18 cellular contexts compared by ENCODE assay signal in genomic region chr15:68653031-68653635, GRCh38.
DNase-seq lines count a peak whose midpoint lies in the region; ATAC-seq, FAIRE-seq and TF ChIP-seq lines count a peak whose summit lies in the region.
"Had no signal": no experiment of that assay in that cellular context is flagged by ENCODE, and none has a peak within 500 bp of the region (broad histone marks: within the 10 kb centered on the region; RNA-seq: fewer than 3 reads in every experiment).

No MANE protein-coding gene starts in this region.

- peak; percentile 64 for DNase-seq in RWPE2 (ENCODE audit: low spot score)
- DNase-seq in bronchial epithelial cell (ENCODE audit: low read depth): no peak
- DNase-seq in spleen: peak; percentile 31
- DNase-seq in NCI-H345 treated with DMSO at 0.1 percent for 48 hours (lab: John Stamatoyannopoulos, UW; ENCODE audit: unreplicated experiment): no peak
- DNase-seq in GM12892 (ENCODE audit: insufficient read length): no peak
- DNase-seq in activated CD4-positive, alpha-beta T cell treated with anti-CD3 and anti-CD28 coated beads, Interleukin-2, amount 50 U/mL, for 4 hours: no peak
- DNase-seq in lower lobe of right lung: no peak
- DNase-seq: AML-193, DMS79, GOT3, KG1, NCI-H1105 treated with DMSO at 0.1 percent for 48 hours, NCI-H1694, NCI-H510A treated with DMSO at 0.1 percent for 48 hours, NCI-H82, SHP77 treated with DMSO at 0.1 percent for 48 hours had no signal

- ATAC-seq in RWPE2 (ENCODE audit: low read depth) (no peak), lower lobe of right lung (no peak)

- H3K4me1 ChIP-seq in RWPE2 (ENCODE audit: insufficient read depth, poor library complexity, severe bottlenecking): no peaks in the 10 kb centered on the region
- H3K4me1 ChIP-seq in spleen: no peaks in the 10 kb centered on the region
- H3K4me1 ChIP-seq in lower lobe of right lung: no peaks in the 10 kb centered on the region

- TF ChIP-seq POLR2A in spleen (IDR thresholded peaks at IDR 0.05): no peak
- no peak for TF ChIP-seq POLR2A in GM12892 (IDR thresholded peaks at IDR 0.05; ENCODE audit: low read depth, low read length)

- no peaks in the 10 kb centered on the region for H3K27me3 ChIP-seq in RWPE2 (ENCODE audit: insufficient read depth, poor library complexity, severe bottlenecking)
- H3K27me3 ChIP-seq in bronchial epithelial cell (ENCODE audit: control insufficient read depth, insufficient read depth, low read length): no peaks in the 10 kb centered on the region
- H3K27me3 ChIP-seq in layer of hippocampus (ENCODE audit: control insufficient read depth, insufficient read depth, low read length): no peaks in the 10 kb centered on the region
- H3K27me3 ChIP-seq in spleen (replicated peaks in 1 of 7): peaks cover 0 to 7% (median 0%) of the 10 kb centered on the region in 7 donors
- no peaks in the 10 kb centered on the region for H3K27me3 ChIP-seq in lower lobe of right lung (ENCODE audit: low read depth)

- H3K36me3 ChIP-seq in RWPE2 (ENCODE audit: low read depth): no peaks in the 10 kb centered on the region
- H3K36me3 ChIP-seq in bronchial epithelial cell (ENCODE audit: control insufficient read depth, insufficient read depth, low read length): no peaks in the 10 kb centered on the region
- H3K36me3 ChIP-seq in spleen: no peaks in the 10 kb centered on the region
- no peaks in the 10 kb centered on the region for H3K36me3 ChIP-seq in lower lobe of right lung

- H3K27ac ChIP-seq in RWPE2 (ENCODE audit: poor library complexity, severe bottlenecking): no peak overlapping the region
- H3K27ac ChIP-seq in layer of hippocampus (ENCODE audit: low read depth, low read length): peak overlapping the region; percentile 92
- no peak overlapping the region for H3K27ac ChIP-seq in spleen
- H3K27ac ChIP-seq in lower lobe of right lung: no peak overlapping the region
- H3K27ac ChIP-seq: C4-2B had no signal

- no peak overlapping the region for H3K4me3 ChIP-seq in RWPE2 (ENCODE audit: severe bottlenecking)
- no peak overlapping the region for H3K4me3 ChIP-seq in bronchial epithelial cell (ENCODE audit: low read depth, low read length)
- H3K4me3 ChIP-seq in spleen: no peak overlapping the region
- H3K4me3 ChIP-seq in lower lobe of right lung: no peak overlapping the region

- H3K9me3 ChIP-seq in RWPE2 (ENCODE audit: severe bottlenecking) (no peaks in the 10 kb centered on the region), spleen (no peaks in the 10 kb centered on the region), lower lobe of right lung (no peaks in the 10 kb centered on the region)

- peak; percentile 28 for FAIRE-seq in bronchial epithelial cell (lab: Jason Lieb, UNC)
- FAIRE-seq in GM12892 (lab: Jason Lieb, UNC): no peak

- TF ChIP-seq CTCF in RWPE2 (IDR thresholded peaks at IDR 0.05; ENCODE audit: poor library complexity, severe bottlenecking): no peak
- no peak for TF ChIP-seq CTCF in bronchial epithelial cell (IDR thresholded peaks at IDR 0.05; ENCODE audit: insufficient read depth, low read length, severe bottlenecking)
- TF ChIP-seq CTCF in spleen (IDR thresholded peaks at IDR 0.05 in 8 of 11, conservative IDR thresholded peaks at IDR 0.05 in 3 of 11): no peak
- no peak for TF ChIP-seq CTCF in lower lobe of right lung (IDR thresholded peaks at IDR 0.05)

- intact Hi-C loops in spleen (cut with DNase I; ENCODE audit: low total_unique reads) (loop anchor here (10.0 kb wide), 1 partner anchor 88 kb away; no protein-coding TSS in a partner anchor), lower lobe of right lung (cut with DNase I) (no loop called here)

- WGBS in spleen, 5 donors: 84 to 96% (median 88%) methylated on average over 6 of the region's 6 CpGs

Comparison
In these comparisons a context has a peak if more than half of its experiments do, and no peak if none do; other contexts are left out.
1. DNase-seq: peak in RWPE2 (single experiment) and spleen (single experiment); none in bronchial epithelial cell (single experiment), NCI-H345 treated with DMSO at 0.1 percent for 48 hours (single experiment), GM12892 (single experiment), activated CD4-positive, alpha-beta T cell treated with anti-CD3 and anti-CD28 coated beads, Interleukin-2, amount 50 U/mL, for 4 hours (0 of 2) and lower lobe of right lung (single experiment).